ENCODE assay signal across 3 cellular contexts in the genomic region with DNA sequence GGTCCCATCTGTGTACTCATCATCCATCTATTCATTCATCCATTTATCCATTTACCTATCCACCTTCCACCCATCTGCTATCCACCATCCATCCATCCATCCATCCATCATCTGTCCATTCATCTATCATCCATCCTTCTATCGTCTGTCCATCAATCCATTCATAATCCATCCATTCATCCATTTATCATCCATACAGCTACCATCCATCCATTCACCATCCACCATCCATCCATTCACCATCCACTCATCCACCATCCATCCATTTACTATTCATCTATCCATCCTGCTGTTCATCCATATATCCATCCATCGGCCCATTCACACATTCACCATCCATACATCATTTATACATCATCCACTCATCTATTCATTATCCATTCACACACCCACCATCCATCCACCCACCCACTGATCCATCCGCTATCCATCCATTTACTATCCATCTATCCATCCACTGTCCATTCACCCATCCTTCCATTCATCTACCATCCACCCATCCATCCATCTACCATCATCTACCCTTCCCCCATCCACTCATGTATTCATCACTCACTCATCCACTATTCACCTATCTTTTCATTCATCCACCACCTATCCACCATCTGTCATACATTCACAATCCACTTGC.
TF ChIP-seq lines count a peak whose summit lies in the region.

No MANE protein-coding gene starts in this region.

TF ChIP-seq in HEK293, 187 proteins besides CTCF, POLR2A, EP300 and RAD21 (continues in another document):
- TF ChIP-seq ZNF324 (tag by site-specific recombination; IDR thresholded peaks at IDR 0.05), result no peak
- 0 out of 2 replicates have a peak, but pooled peaks have one; percentile 38 for TF ChIP-seq EGR2 (tag by site-specific recombination; IDR thresholded peaks at IDR 0.05; ENCODE audit: low read depth)
- TF ChIP-seq KLF9 (tag by site-specific recombination; IDR thresholded peaks at IDR 0.05; ENCODE audit: low read depth), result no peak
- TF ChIP-seq ZNF366 (tag by site-specific recombination; conservative IDR thresholded peaks at IDR 0.05), result peak; percentile 96
- TF ChIP-seq ZNF521 (tag by site-specific recombination; IDR thresholded peaks at IDR 0.05), result 0 out of 2 replicates have a peak, but pooled peaks have one; percentile 65
- no peak for TF ChIP-seq ZNF571 (tag by site-specific recombination; IDR thresholded peaks at IDR 0.05)
- no peak for TF ChIP-seq PRDM1 (tag by site-specific recombination; IDR thresholded peaks at IDR 0.05)
- peak; percentile 98 for TF ChIP-seq ZBTB17 (tag by site-specific recombination; IDR thresholded peaks at IDR 0.05)
- no peak for TF ChIP-seq ZBTB1 (tag by site-specific recombination; IDR thresholded peaks at IDR 0.05)
- TF ChIP-seq ZBTB7A (tag by site-specific recombination; IDR thresholded peaks at IDR 0.05; ENCODE audit: low read depth), result no peak
- TF ChIP-seq ZNF629 (tag by site-specific recombination; IDR thresholded peaks at IDR 0.05), result no peak
- 0 out of 2 replicates have a peak, but pooled peaks have one; percentile 9 for TF ChIP-seq ZNF785 (tag by site-specific recombination; IDR thresholded peaks at IDR 0.05)
- no peak for TF ChIP-seq ZNF555 (tag by site-specific recombination; conservative IDR thresholded peaks at IDR 0.05)
- TF ChIP-seq HOXA7 (CRISPR knock-in tag; IDR thresholded peaks at IDR 0.05; ENCODE audit: borderline replicate concordance), result no peak
- 0 out of 2 replicates have a peak, but pooled peaks have one; percentile 16 for TF ChIP-seq ZNF707 (tag by site-specific recombination; IDR thresholded peaks at IDR 0.05)
- no peak for TF ChIP-seq ZNF404 (tag by site-specific recombination; IDR thresholded peaks at IDR 0.05)
- TF ChIP-seq, protein P1, sequence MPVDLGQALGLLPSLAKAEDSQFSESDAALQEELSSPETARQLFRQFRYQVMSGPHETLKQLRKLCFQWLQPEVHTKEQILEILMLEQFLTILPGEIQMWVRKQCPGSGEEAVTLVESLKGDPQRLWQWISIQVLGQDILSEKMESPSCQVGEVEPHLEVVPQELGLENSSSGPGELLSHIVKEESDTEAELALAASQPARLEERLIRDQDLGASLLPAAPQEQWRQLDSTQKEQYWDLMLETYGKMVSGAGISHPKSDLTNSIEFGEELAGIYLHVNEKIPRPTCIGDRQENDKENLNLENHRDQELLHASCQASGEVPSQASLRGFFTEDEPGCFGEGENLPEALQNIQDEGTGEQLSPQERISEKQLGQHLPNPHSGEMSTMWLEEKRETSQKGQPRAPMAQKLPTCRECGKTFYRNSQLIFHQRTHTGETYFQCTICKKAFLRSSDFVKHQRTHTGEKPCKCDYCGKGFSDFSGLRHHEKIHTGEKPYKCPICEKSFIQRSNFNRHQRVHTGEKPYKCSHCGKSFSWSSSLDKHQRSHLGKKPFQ (tag by site-specific recombination; IDR thresholded peaks at IDR 0.05), result no peak
- TF ChIP-seq, protein P2, sequence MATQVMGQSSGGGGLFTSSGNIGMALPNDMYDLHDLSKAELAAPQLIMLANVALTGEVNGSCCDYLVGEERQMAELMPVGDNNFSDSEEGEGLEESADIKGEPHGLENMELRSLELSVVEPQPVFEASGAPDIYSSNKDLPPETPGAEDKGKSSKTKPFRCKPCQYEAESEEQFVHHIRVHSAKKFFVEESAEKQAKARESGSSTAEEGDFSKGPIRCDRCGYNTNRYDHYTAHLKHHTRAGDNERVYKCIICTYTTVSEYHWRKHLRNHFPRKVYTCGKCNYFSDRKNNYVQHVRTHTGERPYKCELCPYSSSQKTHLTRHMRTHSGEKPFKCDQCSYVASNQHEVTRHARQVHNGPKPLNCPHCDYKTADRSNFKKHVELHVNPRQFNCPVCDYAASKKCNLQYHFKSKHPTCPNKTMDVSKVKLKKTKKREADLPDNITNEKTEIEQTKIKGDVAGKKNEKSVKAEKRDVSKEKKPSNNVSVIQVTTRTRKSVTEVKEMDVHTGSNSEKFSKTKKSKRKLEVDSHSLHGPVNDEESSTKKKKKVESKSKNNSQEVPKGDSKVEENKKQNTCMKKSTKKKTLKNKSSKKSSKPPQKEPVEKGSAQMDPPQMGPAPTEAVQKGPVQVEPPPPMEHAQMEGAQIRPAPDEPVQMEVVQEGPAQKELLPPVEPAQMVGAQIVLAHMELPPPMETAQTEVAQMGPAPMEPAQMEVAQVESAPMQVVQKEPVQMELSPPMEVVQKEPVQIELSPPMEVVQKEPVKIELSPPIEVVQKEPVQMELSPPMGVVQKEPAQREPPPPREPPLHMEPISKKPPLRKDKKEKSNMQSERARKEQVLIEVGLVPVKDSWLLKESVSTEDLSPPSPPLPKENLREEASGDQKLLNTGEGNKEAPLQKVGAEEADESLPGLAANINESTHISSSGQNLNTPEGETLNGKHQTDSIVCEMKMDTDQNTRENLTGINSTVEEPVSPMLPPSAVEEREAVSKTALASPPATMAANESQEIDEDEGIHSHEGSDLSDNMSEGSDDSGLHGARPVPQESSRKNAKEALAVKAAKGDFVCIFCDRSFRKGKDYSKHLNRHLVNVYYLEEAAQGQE (tag by site-specific recombination; IDR thresholded peaks at IDR 0.05), result no peak; the same call in 1 of the 2 replicates

TF ChIP-seq in IMR-90, 13 proteins besides CTCF, POLR2A, EP300 and RAD21:
- TF ChIP-seq MXI1 (IDR thresholded peaks at IDR 0.05; ENCODE audit: borderline replicate concordance, low read depth, low read length) (no peak), CHD1 (IDR thresholded peaks at IDR 0.05; ENCODE audit: low read depth, low read length) (no peak), SMC3 (IDR thresholded peaks at IDR 0.05; ENCODE audit: low read depth, low read length) (no peak), BHLHE40 (IDR thresholded peaks at IDR 0.05; ENCODE audit: low read depth, low read length) (no peak), NFE2L2 (IDR thresholded peaks at IDR 0.05; ENCODE audit: low read depth, low read length) (no peak), RFX5 (IDR thresholded peaks at IDR 0.05; ENCODE audit: low read depth, low read length) (no peak), RCOR1 (IDR thresholded peaks at IDR 0.05; ENCODE audit: insufficient replicate concordance, low read length) (no peak), MAFK (IDR thresholded peaks at IDR 0.05; ENCODE audit: low read depth, low read length) (no peak), FOS (IDR thresholded peaks at IDR 0.05; ENCODE audit: low read depth, low read length) (no peak), ELK1 (IDR thresholded peaks at IDR 0.05; ENCODE audit: borderline replicate concordance, low read depth, low read length) (no peak), MAZ (IDR thresholded peaks at IDR 0.05; ENCODE audit: borderline replicate concordance, low read depth, low read length) (no peak)

TF ChIP-seq in H1, 55 proteins besides CTCF, POLR2A, EP300 and RAD21:
- TF ChIP-seq SUZ12 (IDR thresholded peaks at IDR 0.05; ENCODE audit: low read length) (no peak), JUND (IDR thresholded peaks at IDR 0.05; ENCODE audit: low read length) (no peak), TEAD4 (IDR thresholded peaks at IDR 0.05; ENCODE audit: low read depth, low read length) (no peak), ATF2 (IDR thresholded peaks at IDR 0.05; ENCODE audit: low read length) (no peak), SIRT6 (IDR thresholded peaks at IDR 0.05; ENCODE audit: low read length) (no peak), CHD1 (IDR thresholded peaks at IDR 0.05; ENCODE audit: low read depth, low read length) (no peak), ASH2L (IDR thresholded peaks at IDR 0.05; ENCODE audit: low read length) (no peak), GTF2F1 (IDR thresholded peaks at IDR 0.05; ENCODE audit: borderline replicate concordance, low read depth, low read length) (no peak), KDM1A (IDR thresholded peaks at IDR 0.05; ENCODE audit: borderline replicate concordance, low read length) (no peak), ZNF274 (IDR thresholded peaks at IDR 0.05; ENCODE audit: borderline replicate concordance, extremely low read depth, low read length) (no peak)
